Comparison of ENCODE assay signal across 22 cellular contexts in genomic region chr14:69489495-69489894, GRCh38. TPM values are rescaled to one million over a fixed set of nuclear protein-coding genes. Genes with fewer than 3 reads are reported as not detected.
DNase-seq lines count a peak whose midpoint lies in the region; ATAC-seq and TF ChIP-seq lines count a peak whose summit lies in the region.
"Had no signal": no experiment of that assay in that cellular context is flagged by ENCODE, and none has a peak within 500 bp of the region (broad histone marks: within the 10 kb centered on the region; RNA-seq: fewer than 3 reads in every experiment).

No MANE protein-coding gene starts in this region.

- no peaks in the 10 kb centered on the region for H4K20me1 ChIP-seq in MM.1S (ENCODE audit: insufficient read depth, low read length)

- no peaks in the 10 kb centered on the region for H3K9me3 Mint-ChIP-seq in activated naive CD8-positive, alpha-beta T cell treated with anti-CD3 and anti-CD28 coated beads, Interleukin-2, amount 50 U/mL, for 24 hours
- H3K9me3 Mint-ChIP-seq: CD8-positive, alpha-beta T cell; GM23338; HFFc6 had no signal

- no peak for TF ChIP-seq CTCF in sigmoid colon (IDR thresholded peaks at IDR 0.05)
- TF ChIP-seq CTCF in MM.1S (IDR thresholded peaks at IDR 0.05; ENCODE audit: low read length), result no peak

- DNase-seq in cardiac septum (ENCODE audit: low spot score) (peak; percentile 29), Right ventricle myocardium superior (no peak), islet precursor cell (peak; percentile 7), sigmoid colon (peak; percentile 14), MM.1S (no peak)
- no peak for DNase-seq in activated naive CD8-positive, alpha-beta T cell treated with anti-CD3 and anti-CD28 coated beads, Interleukin-2, amount 50 U/mL, for 24 hours
- DNase-seq: Caco-2; CD4-positive, CD25-positive, alpha-beta regulatory T cell; CD8-positive, alpha-beta T cell; DMS153; DND-41; HFFc6 had no signal

- H2AFZ ChIP-seq in MM.1S (ENCODE audit: low read length), result no peak overlapping the region
- H2AFZ ChIP-seq: GM23338 had no signal

- H3K4me2 ChIP-seq in MM.1S (ENCODE audit: low read depth, low read length), result no peak overlapping the region
- H3K4me2 ChIP-seq: BLaER1, GM23338 had no signal

- no peaks in the 10 kb centered on the region for H3K36me3 Mint-ChIP-seq in activated naive CD8-positive, alpha-beta T cell treated with anti-CD3 and anti-CD28 coated beads, Interleukin-2, amount 50 U/mL, for 24 hours (ENCODE audit: low read depth)
- H3K36me3 Mint-ChIP-seq: CD4-positive, CD25-positive, alpha-beta regulatory T cell; CD8-positive, alpha-beta T cell had no signal

- no peak overlapping the region for H3K9ac ChIP-seq in MM.1S (ENCODE audit: low read length)
- H3K9ac ChIP-seq: BLaER1 had no signal

- H3K9me3 ChIP-seq in sigmoid colon (no peaks in the 10 kb centered on the region), MM.1S (replicated peaks; ENCODE audit: insufficient read depth, low read length) (no peaks in the 10 kb centered on the region)
- H3K9me3 ChIP-seq: BLaER1, Caco-2, HAP-1 had no signal

- H3K27ac ChIP-seq in sigmoid colon, result no peak overlapping the region
- no peak overlapping the region for H3K27ac ChIP-seq in MM.1S (ENCODE audit: low read length)
- H3K27ac ChIP-seq: 22Rv1, BLaER1, C4-2B had no signal

- H3K27me3 ChIP-seq in sigmoid colon (peaks cover 10 to 41% (median 29%) of the 10 kb centered on the region in 3 donors), MM.1S (replicated peaks; ENCODE audit: insufficient read depth, low read length) (no peaks in the 10 kb centered on the region)

- no peak overlapping the region for H3K4me3 Mint-ChIP-seq in activated naive CD8-positive, alpha-beta T cell treated with anti-CD3 and anti-CD28 coated beads, Interleukin-2, amount 50 U/mL, for 24 hours
- H3K4me3 Mint-ChIP-seq: B cell; CD4-positive, CD25-positive, alpha-beta regulatory T cell; CD8-positive, alpha-beta T cell; GM23338; HFFc6 had no signal

- no peak overlapping the region for H3K4me3 ChIP-seq in sigmoid colon
- H3K4me3 ChIP-seq in MM.1S (ENCODE audit: low read length), result no peak overlapping the region
- H3K4me3 ChIP-seq: BLaER1, GM23338, HAP-1 had no signal

- no peak for TF ChIP-seq EP300 in sigmoid colon (IDR thresholded peaks at IDR 0.05)

- TF ChIP-seq POLR2A in sigmoid colon (IDR thresholded peaks at IDR 0.05), result no peak

- no peak overlapping the region for H3K27ac Mint-ChIP-seq in activated naive CD8-positive, alpha-beta T cell treated with anti-CD3 and anti-CD28 coated beads, Interleukin-2, amount 50 U/mL, for 24 hours
- H3K27ac Mint-ChIP-seq: B cell; CD4-positive, CD25-positive, alpha-beta regulatory T cell; CD8-positive, alpha-beta T cell; GM23338; HFFc6 had no signal

- peaks cover 30% of the 10 kb centered on the region for H3K27me3 Mint-ChIP-seq in activated naive CD8-positive, alpha-beta T cell treated with anti-CD3 and anti-CD28 coated beads, Interleukin-2, amount 50 U/mL, for 24 hours

- intact Hi-C loops in cardiac septum (cut with DNase I), result no loop called here
- intact Hi-C loops in Right ventricle myocardium superior (cut with DNase I), result no loop called here
- intact Hi-C loops in sigmoid colon (cut with DNase I), result no loop called here

- H3K36me3 ChIP-seq in sigmoid colon, result no peaks in the 10 kb centered on the region
- no peaks in the 10 kb centered on the region for H3K36me3 ChIP-seq in MM.1S (replicated peaks; ENCODE audit: insufficient read depth, low read length)
- H3K36me3 ChIP-seq: BLaER1, HAP-1 had no signal

- H3K9me2 ChIP-seq in MM.1S (replicated peaks; ENCODE audit: insufficient read depth, low read length), result no peaks in the 10 kb centered on the region

- no peaks in the 10 kb centered on the region for H3F3A ChIP-seq in MM.1S (ENCODE audit: insufficient read depth, low read length)

- H3K4me1 ChIP-seq in sigmoid colon (peaks cover 0 to 8% (median 7%) of the 10 kb centered on the region in 4 donors), MM.1S (ENCODE audit: low read length) (no peaks in the 10 kb centered on the region)
- H3K4me1 ChIP-seq: HAP-1 had no signal

- no peaks in the 10 kb centered on the region for H3K79me2 ChIP-seq in MM.1S (ENCODE audit: low read length)

- ATAC-seq in Right ventricle myocardium superior (ENCODE audit: poor library complexity) (no peak), GM18861 (IDR thresholded peaks at IDR 0.05; ENCODE audit: unreplicated experiment) (no peak), HG03354 (IDR thresholded peaks at IDR 0.05; ENCODE audit: poor library complexity, severe bottlenecking, unreplicated experiment) (no peak)
- ATAC-seq in activated naive CD8-positive, alpha-beta T cell treated with anti-CD3 and anti-CD28 coated beads, Interleukin-2, amount 50 U/mL, for 24 hours, result no peak
- ATAC-seq: CD8-positive, alpha-beta T cell; GM23338 had no signal

- no peaks in the 10 kb centered on the region for H3K4me1 Mint-ChIP-seq in activated naive CD8-positive, alpha-beta T cell treated with anti-CD3 and anti-CD28 coated beads, Interleukin-2, amount 50 U/mL, for 24 hours
- H3K4me1 Mint-ChIP-seq: CD4-positive, CD25-positive, alpha-beta regulatory T cell had no signal

RNA-seq across cellular contexts. Expression of gene PLEKHD1, which starts 5.0 kb away (rescaled TPM):
- 0.13 TPM for total RNA-seq in cardiac septum
- total RNA-seq in Right ventricle myocardium superior, result 0.22 TPM
- total RNA-seq in sigmoid colon, result under 1 TPM in 3 of 4 donors, not detected in 1; under 0.01 to 0.55 (median 0.16) TPM
- polyA plus RNA-seq in sigmoid colon, result under 1 TPM in 2 of 3 donors, not detected in 1; under 0.01 to 0.06 TPM
- total RNA-seq: H4 had no signal
- polyA plus RNA-seq: AG04450 had no signal

Comparison
In these comparisons a context has a peak if more than half of its experiments do, and no peak if none do; other contexts are left out.
1. DNase-seq: peak in cardiac septum (single experiment), islet precursor cell (single experiment) and sigmoid colon (single experiment); none in Right ventricle myocardium superior (single experiment), activated naive CD8-positive, alpha-beta T cell treated with anti-CD3 and anti-CD28 coated beads, Interleukin-2, amount 50 U/mL, for 24 hours (single experiment) and MM.1S (single experiment).